Comparison of ENCODE assay signal across 1 cellular context in genomic region chr20:23200413-23200812, GRCh38.
TF ChIP-seq lines count a peak whose summit lies in the region.

No MANE protein-coding gene starts in this region.

TF ChIP-seq in HCT116, 20 proteins besides CTCF, POLR2A, EP300 and RAD21 (continued from another document):
- no peak for TF ChIP-seq REST (IDR thresholded peaks at IDR 0.05; ENCODE audit: low read depth)
- TF ChIP-seq ZFX (IDR thresholded peaks at IDR 0.05): no peak
- TF ChIP-seq SIN3A (IDR thresholded peaks at IDR 0.05; ENCODE audit: low read depth): no peak
